In genomic region chr2:197240713-197241050, GRCh38 we compare ENCODE assay signal across 15 cellular contexts.
A peak's percentile ranks its signal among the peaks of the same experiment; 100 is the strongest.
DNase-seq lines count a peak whose midpoint lies in the region; ATAC-seq and TF ChIP-seq lines count a peak whose summit lies in the region.
"Had no signal": no experiment of that assay in that cellular context is flagged by ENCODE, and none has a peak within 500 bp of the region (broad histone marks: within the 10 kb centered on the region; RNA-seq: fewer than 3 reads in every experiment).

No MANE protein-coding gene starts in this region.

- CTCF ChIA-PET in activated CD8-positive, alpha-beta T cell treated with anti-CD3 and anti-CD28 coated beads for 36 hours (lab: Charles Lee), result interaction anchor here (0.7 to 1.6 kb wide), 15 partner anchors 8 to 127 kb away, joined by 3 to 11 read pairs (median 4); no protein-coding TSS in a partner anchor

- POLR2A ChIA-PET in activated CD8-positive, alpha-beta T cell treated with anti-CD3 and anti-CD28 coated beads for 36 hours (lab: Charles Lee), result interaction anchor here (0.8 to 1.7 kb wide), 10 partner anchors 10 to 76 kb away, joined by 3 to 8 read pairs (median 4); no protein-coding TSS in a partner anchor

- DNase-seq in SKM-1 (lab: John Stamatoyannopoulos, UW; ENCODE audit: unreplicated experiment) (peak; percentile 25), SKM-1 treated with dmso at 0.1 percent for 144 hours (lab: John Stamatoyannopoulos, UW; ENCODE audit: unreplicated experiment) (no peak), NCI-H69 (lab: John Stamatoyannopoulos, UW) (no peak), HT-29 (ENCODE audit: low spot score) (no peak), NCI-H748 treated with DMSO at 0.1 percent for 48 hours (lab: John Stamatoyannopoulos, UW) (no peak)
- no peak for DNase-seq in activated CD8-positive, alpha-beta T cell treated with anti-CD3 and anti-CD28 coated beads for 36 hours
- DNase-seq in natural killer cell treated with Interleukin-12 subunit alpha and Interleukin-12 subunit beta and Interleukin-15 and Interleukin-18, amount 100 ng/mL, for 72 hours (ENCODE audit: low spot score), result no peak
- DNase-seq: activated CD4-positive, alpha-beta T cell treated with anti-CD3 and anti-CD28 coated beads for 1 hour; gastrocnemius medialis; islet precursor cell; NCI-H446; SHP77 had no signal

- no peaks in the 10 kb centered on the region for H3K27me3 Mint-ChIP-seq in activated CD8-positive, alpha-beta T cell treated with anti-CD3 and anti-CD28 coated beads for 36 hours
- no peaks in the 10 kb centered on the region for H3K27me3 Mint-ChIP-seq in natural killer cell treated with Interleukin-12 subunit alpha and Interleukin-12 subunit beta and Interleukin-15 and Interleukin-18, amount 100 ng/mL, for 72 hours

- H3K9me3 Mint-ChIP-seq in activated CD8-positive, alpha-beta T cell treated with anti-CD3 and anti-CD28 coated beads for 36 hours, result peaks cover 3% of the 10 kb centered on the region
- H3K9me3 Mint-ChIP-seq in natural killer cell treated with Interleukin-12 subunit alpha and Interleukin-12 subunit beta and Interleukin-15 and Interleukin-18, amount 100 ng/mL, for 72 hours, result no peaks in the 10 kb centered on the region

- ATAC-seq in HG03135 (IDR thresholded peaks at IDR 0.05; ENCODE audit: unreplicated experiment), result peak; percentile 27
- no peak for ATAC-seq in activated CD8-positive, alpha-beta T cell treated with anti-CD3 and anti-CD28 coated beads for 36 hours
- peak; percentile 25 to 47 for ATAC-seq in natural killer cell treated with Interleukin-12 subunit alpha and Interleukin-12 subunit beta and Interleukin-15 and Interleukin-18, amount 100 ng/mL, for 72 hours
- ATAC-seq: A549, gastrocnemius medialis, HCT116 had no signal

- peak overlapping the region; percentile 75 for H3K4me3 Mint-ChIP-seq in activated CD8-positive, alpha-beta T cell treated with anti-CD3 and anti-CD28 coated beads for 36 hours
- H3K4me3 Mint-ChIP-seq in natural killer cell treated with Interleukin-12 subunit alpha and Interleukin-12 subunit beta and Interleukin-15 and Interleukin-18, amount 100 ng/mL, for 72 hours, result peak overlapping the region; percentile 78

- intact Hi-C loops in activated CD8-positive, alpha-beta T cell treated with anti-CD3 and anti-CD28 coated beads for 36 hours (cut with micrococcal nuclease), result no loop called here

- H3K36me3 Mint-ChIP-seq in activated CD8-positive, alpha-beta T cell treated with anti-CD3 and anti-CD28 coated beads for 36 hours (ENCODE audit: low read depth), result peaks cover 25% of the 10 kb centered on the region
- H3K36me3 Mint-ChIP-seq in natural killer cell treated with Interleukin-12 subunit alpha and Interleukin-12 subunit beta and Interleukin-15 and Interleukin-18, amount 100 ng/mL, for 72 hours, result peaks cover 9% of the 10 kb centered on the region

- no peak for TF ChIP-seq CTCF in activated CD8-positive, alpha-beta T cell treated with anti-CD3 and anti-CD28 coated beads for 36 hours (IDR thresholded peaks at IDR 0.05)

- peak overlapping the region; percentile 93 for H3K27ac Mint-ChIP-seq in activated CD8-positive, alpha-beta T cell treated with anti-CD3 and anti-CD28 coated beads for 36 hours
- H3K27ac Mint-ChIP-seq in natural killer cell treated with Interleukin-12 subunit alpha and Interleukin-12 subunit beta and Interleukin-15 and Interleukin-18, amount 100 ng/mL, for 72 hours, result peak overlapping the region; percentile 92

- H3K4me1 Mint-ChIP-seq in activated CD8-positive, alpha-beta T cell treated with anti-CD3 and anti-CD28 coated beads for 36 hours (ENCODE audit: low read depth), result peaks cover 81% of the 10 kb centered on the region
- peaks cover 71 to 76% of the 10 kb centered on the region in 2 donors for H3K4me1 Mint-ChIP-seq in natural killer cell treated with Interleukin-12 subunit alpha and Interleukin-12 subunit beta and Interleukin-15 and Interleukin-18, amount 100 ng/mL, for 72 hours (ENCODE audit: low read depth in 2 of 2)
